12 cellular contexts compared by ENCODE assay signal in the genomic region with DNA sequence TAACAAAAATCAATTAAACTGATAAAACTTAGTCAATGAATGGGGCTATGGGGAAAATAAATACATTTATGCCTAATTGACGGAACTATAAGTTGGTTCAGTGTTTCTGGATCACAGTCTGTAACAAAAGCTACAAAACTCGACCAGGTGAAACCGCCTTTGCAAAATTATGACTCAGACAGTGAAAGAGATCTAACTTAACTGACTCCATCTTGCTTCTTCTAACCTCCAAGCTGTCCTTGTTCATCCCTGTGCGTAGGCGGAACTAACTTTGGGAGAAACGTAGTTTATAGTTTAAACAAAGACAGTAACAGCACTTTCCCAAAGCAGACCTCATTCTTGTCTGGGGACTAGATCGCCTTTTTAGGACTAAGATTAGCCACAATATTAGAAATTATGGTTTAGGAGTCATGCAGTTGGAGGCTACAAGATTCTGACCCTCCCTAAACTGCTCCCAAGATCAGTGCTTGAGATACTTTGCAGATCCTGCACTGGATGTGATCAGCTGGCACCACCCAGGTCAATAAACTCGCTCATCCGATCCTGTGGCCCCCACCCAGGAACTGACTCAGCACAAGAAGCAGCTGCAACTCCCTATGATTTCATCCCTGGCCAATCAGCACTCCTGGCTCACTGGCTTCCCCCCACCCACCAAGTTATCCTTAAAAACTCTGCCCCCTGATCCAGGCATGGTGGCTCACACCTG. TPM values are rescaled to one million over a fixed set of nuclear protein-coding genes. Genes with fewer than 3 reads are reported as not detected.
DNase-seq lines count a peak whose midpoint lies in the region; ATAC-seq and TF ChIP-seq lines count a peak whose summit lies in the region.
"Had no signal": no experiment of that assay in that cellular context is flagged by ENCODE, and none has a peak within 500 bp of the region (broad histone marks: within the 10 kb centered on the region; RNA-seq: fewer than 3 reads in every experiment).

No MANE protein-coding gene starts in this region.

- TF ChIP-seq POLR2A in prostate gland (IDR thresholded peaks at IDR 0.05), result no peak

- in situ Hi-C loops in Caki2 (cut with HindIII; ENCODE audit: low pct_unique_long_range_greater_than_20kb, low sequenced_read_pairs), result no loop called here

- TF ChIP-seq EP300 in Ishikawa (IDR thresholded peaks at IDR 0.05; ENCODE audit: borderline replicate concordance), result peak; percentile 62

- no peak for ATAC-seq in HG03432 (IDR thresholded peaks at IDR 0.05; ENCODE audit: unreplicated experiment)
- ATAC-seq: T-helper 17 cell had no signal

- TF ChIP-seq RAD21 in Ishikawa (IDR thresholded peaks at IDR 0.05; ENCODE audit: low read depth), result no peak

- intact Hi-C loops in ascending aorta (cut with DNase I), result no loop called here
- intact Hi-C loops in prostate gland (cut with DNase I), result no loop called here

- TF ChIP-seq CTCF in ascending aorta (IDR thresholded peaks at IDR 0.05), result no peak
- TF ChIP-seq CTCF in prostate gland (IDR thresholded peaks at IDR 0.05), result no peak

- DNase-seq in Caki2 (ENCODE audit: low read depth) (peak; percentile 65), ascending aorta (ENCODE audit: low spot score in 2 of 2) (no peak), kidney tubule cell (ENCODE audit: low spot score) (peak; percentile 85), retina (no peak), NCI-H1105 treated with DMSO at 0.1 percent for 48 hours (lab: John Stamatoyannopoulos, UW) (no peak), prostate gland (ENCODE audit: low spot score) (no peak)
- DNase-seq: CD8-positive, alpha-beta memory T cell; NCI-H524 treated with DMSO at 0.1 percent for 48 hours; T-helper 17 cell had no signal

- H3K4me3 ChIP-seq in ascending aorta (no peak overlapping the region), prostate gland (no peak overlapping the region)
- H3K4me3 ChIP-seq: skin epidermis had no signal

- no peaks in the 10 kb centered on the region for H3K36me3 ChIP-seq in ascending aorta
- no peaks in the 10 kb centered on the region for H3K36me3 ChIP-seq in prostate gland

- no peaks in the 10 kb centered on the region for H3K27me3 ChIP-seq in ascending aorta
- peaks cover 2% of the 10 kb centered on the region for H3K27me3 ChIP-seq in prostate gland (replicated peaks; ENCODE audit: insufficient read depth)

- WGBS in prostate gland, result 70% methylated on average over 9 of the region's 9 CpGs

- H3K9me3 ChIP-seq in ascending aorta (no peaks in the 10 kb centered on the region), prostate gland (no peaks in the 10 kb centered on the region)

- H3K4me1 ChIP-seq in ascending aorta (peaks cover 0 to 11% of the 10 kb centered on the region in 2 donors), prostate gland (replicated peaks) (no peaks in the 10 kb centered on the region)

- peak overlapping the region; percentile 40 to 52 for H3K27ac ChIP-seq in ascending aorta
- no peak overlapping the region for H3K27ac ChIP-seq in prostate gland

TF ChIP-seq in Ishikawa, 13 proteins besides CTCF, POLR2A, EP300 and RAD21:
- TF ChIP-seq CEBPB (IDR thresholded peaks at IDR 0.05) (no peak), FOXM1 (IDR thresholded peaks at IDR 0.05; ENCODE audit: borderline replicate concordance, low read depth) (no peak), CREB1 (IDR thresholded peaks at IDR 0.05; ENCODE audit: low read depth) (no peak), EGR1 (IDR thresholded peaks at IDR 0.05) (no peak), ZBTB7A (IDR thresholded peaks at IDR 0.05; ENCODE audit: low read depth) (no peak), TCF12 (IDR thresholded peaks at IDR 0.05; ENCODE audit: low read depth) (peak; percentile 68), NFIC (IDR thresholded peaks at IDR 0.05) (peak; percentile 45; the same call in 1 of the 2 replicates), TAF1 (IDR thresholded peaks at IDR 0.05; ENCODE audit: low read depth) (no peak), MAX (IDR thresholded peaks at IDR 0.05) (no peak), REST (IDR thresholded peaks at IDR 0.05; ENCODE audit: low read depth) (no peak), YY1 (IDR thresholded peaks at IDR 0.05; ENCODE audit: low read depth) (no peak), TEAD4 (IDR thresholded peaks at IDR 0.05) (0 out of 2 replicates have a peak, but pooled peaks have one; percentile 10)
- TF ChIP-seq, protein P1, sequence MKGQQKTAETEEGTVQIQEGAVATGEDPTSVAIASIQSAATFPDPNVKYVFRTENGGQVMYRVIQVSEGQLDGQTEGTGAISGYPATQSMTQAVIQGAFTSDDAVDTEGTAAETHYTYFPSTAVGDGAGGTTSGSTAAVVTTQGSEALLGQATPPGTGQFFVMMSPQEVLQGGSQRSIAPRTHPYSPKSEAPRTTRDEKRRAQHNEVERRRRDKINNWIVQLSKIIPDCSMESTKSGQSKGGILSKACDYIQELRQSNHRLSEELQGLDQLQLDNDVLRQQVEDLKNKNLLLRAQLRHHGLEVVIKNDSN (IDR thresholded peaks at IDR 0.05), result no peak

RNA-seq across cellular contexts. Expression of gene MFGE8, which starts 7.2 kb away (rescaled TPM):
- total RNA-seq in Caki2 (2014; rRNA removed; shearing (Covaris generic); ENCODE audit: low replicate concordance), result 141 and 157 TPM in 2 replicates
- total RNA-seq in ascending aorta (1,738 TPM), prostate gland (100 to 1,000 TPM in 1 of 2 donors, 10 to 100 TPM in 1; 63.1 to 263 TPM)

RNA-seq across cellular contexts. Expression of gene HAPLN3, which starts 25.0 kb away (rescaled TPM):
- total RNA-seq in Caki2 (2014; rRNA removed; shearing (Covaris generic); ENCODE audit: low replicate concordance), result 19.4 and 20.0 TPM in 2 replicates
- total RNA-seq in ascending aorta, result 189 TPM
- 1 to 10 TPM; 2.7 to 5.6 TPM for total RNA-seq in prostate gland

Comparison
In these comparisons a context has a peak if more than half of its experiments do, and no peak if none do; other contexts are left out.
1. DNase-seq: peak in Caki2 (single experiment) and kidney tubule cell (single experiment); none in ascending aorta (0 of 2), retina (single experiment), NCI-H1105 treated with DMSO at 0.1 percent for 48 hours (single experiment) and prostate gland (single experiment).
2. H3K27ac ChIP-seq: peak in ascending aorta (2 of 2); none in prostate gland (0 of 2).